Comparison of ENCODE assay signal across 1 cellular context in the genomic region with DNA sequence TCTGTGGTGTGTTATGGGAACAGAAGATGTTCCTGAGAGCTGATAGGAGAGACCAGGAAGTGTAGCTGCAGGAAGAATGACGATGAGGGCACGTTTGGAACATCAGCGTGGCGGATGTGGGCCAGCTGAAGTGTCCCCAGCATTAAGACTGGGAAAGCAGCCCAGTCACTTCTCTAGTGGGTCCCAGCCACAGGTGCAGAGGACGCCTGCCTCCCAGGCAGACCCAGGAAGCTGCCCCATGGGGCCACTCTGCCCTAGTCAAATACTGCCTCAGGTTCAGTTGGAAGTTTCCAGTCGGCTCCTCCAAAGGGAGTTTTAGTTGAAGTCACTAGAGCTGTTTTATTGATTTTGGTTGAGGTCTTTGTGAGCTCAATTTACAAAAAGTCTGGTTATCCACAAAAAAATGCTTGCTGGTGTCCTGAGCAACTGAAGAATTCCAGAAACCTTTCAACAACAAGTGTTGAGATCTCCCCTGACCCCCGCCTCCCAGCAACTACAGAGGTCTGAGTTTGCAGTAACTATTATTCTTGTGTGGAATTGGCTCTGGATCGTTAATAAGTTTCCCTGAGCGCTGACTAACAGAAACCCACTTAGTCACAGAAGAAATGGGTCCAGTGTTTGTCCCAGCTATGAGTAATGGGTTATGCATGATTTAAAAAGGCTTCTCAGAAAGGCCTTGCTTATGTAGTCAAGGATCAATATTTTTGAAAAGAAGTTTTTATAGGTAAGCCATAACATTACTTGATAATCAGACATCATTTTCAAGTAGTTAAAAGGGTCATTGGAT.
TF ChIP-seq lines count a peak whose summit lies in the region.

No MANE protein-coding gene starts in this region.

TF ChIP-seq in HepG2, 621 proteins besides CTCF, POLR2A, EP300 and RAD21 (continued from another document and continues in another):
- TF ChIP-seq, protein P1, sequence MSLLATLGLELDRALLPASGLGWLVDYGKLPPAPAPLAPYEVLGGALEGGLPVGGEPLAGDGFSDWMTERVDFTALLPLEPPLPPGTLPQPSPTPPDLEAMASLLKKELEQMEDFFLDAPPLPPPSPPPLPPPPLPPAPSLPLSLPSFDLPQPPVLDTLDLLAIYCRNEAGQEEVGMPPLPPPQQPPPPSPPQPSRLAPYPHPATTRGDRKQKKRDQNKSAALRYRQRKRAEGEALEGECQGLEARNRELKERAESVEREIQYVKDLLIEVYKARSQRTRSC (CRISPR knock-in tag; IDR thresholded peaks at IDR 0.05; ENCODE audit: low read depth) = no peak
- TF ChIP-seq KAT2B (IDR thresholded peaks at IDR 0.05; ENCODE audit: borderline replicate concordance, low read depth, low read length) (peak; percentile 8; the same call in 1 of the 2 replicates), HDAC6 (IDR thresholded peaks at IDR 0.05; ENCODE audit: low read depth, low read length) (no peak), ADNP (CRISPR knock-in tag; IDR thresholded peaks at IDR 0.05) (no peak), ZNF264 (CRISPR knock-in tag; IDR thresholded peaks at IDR 0.05) (no peak), SMARCE1 (IDR thresholded peaks at IDR 0.05; ENCODE audit: borderline replicate concordance) (no peak), KLF16 (CRISPR knock-in tag; IDR thresholded peaks at IDR 0.05) (0 out of 4 replicates have a peak, but pooled peaks of 1 of the 2 experiments have one; percentile 44), JUNB (CRISPR knock-in tag; IDR thresholded peaks at IDR 0.05; ENCODE audit: borderline replicate concordance) (no peak), SNAI1 (CRISPR knock-in tag; IDR thresholded peaks at IDR 0.05; ENCODE audit: borderline replicate concordance) (no peak), RBM22 (optimal IDR thresholded peaks at IDR 0.05; ENCODE audit: low read length) (no peak), ZNF383 (CRISPR knock-in tag; IDR thresholded peaks at IDR 0.05; ENCODE audit: borderline replicate concordance) (no peak), ATRX (CRISPR knock-in tag; IDR thresholded peaks at IDR 0.05; ENCODE audit: borderline replicate concordance) (no peak), FOXM1 (CRISPR knock-in tag; IDR thresholded peaks at IDR 0.05) (no peak), NONO (IDR thresholded peaks at IDR 0.05) (no peak), NONO (CRISPR knock-in tag; conservative IDR thresholded peaks at IDR 0.05) (0 out of 2 replicates have a peak, but pooled peaks have one; percentile 57), ZNF780A (CRISPR knock-in tag; IDR thresholded peaks at IDR 0.05) (no peak), ZNF788 (CRISPR knock-in tag; IDR thresholded peaks at IDR 0.05; ENCODE audit: borderline replicate concordance) (no peak; the same call in 1 of the 2 replicates), ZNF382 (CRISPR knock-in tag; IDR thresholded peaks at IDR 0.05; ENCODE audit: borderline replicate concordance) (no peak), ZNF124 (CRISPR knock-in tag; IDR thresholded peaks at IDR 0.05) (no peak), HNF4A (CRISPR knock-in tag; IDR thresholded peaks at IDR 0.05) (peak; percentile 55; the same call in 1 of the 2 replicates), ARNT (IDR thresholded peaks at IDR 0.05) (no peak), MEIS2 (CRISPR knock-in tag; IDR thresholded peaks at IDR 0.05) (peak; percentile 34; the same call in 1 of the 2 replicates), JUN (CRISPR knock-in tag; IDR thresholded peaks at IDR 0.05) (no peak), SMAD1 (CRISPR knock-in tag; IDR thresholded peaks at IDR 0.05; ENCODE audit: borderline replicate concordance, low read depth) (no peak), HIVEP1 (CRISPR knock-in tag; IDR thresholded peaks at IDR 0.05) (no peak), ZKSCAN8 (CRISPR knock-in tag; IDR thresholded peaks at IDR 0.05; ENCODE audit: borderline replicate concordance) (peak; percentile 52; the same call in 1 of the 2 replicates), ZNF143 (CRISPR knock-in tag; IDR thresholded peaks at IDR 0.05) (no peak), HHEX (CRISPR knock-in tag; IDR thresholded peaks at IDR 0.05) (peak; percentile 25; the same call in 1 of the 2 replicates), ZNF616 (CRISPR knock-in tag; IDR thresholded peaks at IDR 0.05; ENCODE audit: low read depth) (no peak), TGIF2 (CRISPR knock-in tag; IDR thresholded peaks at IDR 0.05) (0 out of 2 replicates have a peak, but pooled peaks have one; percentile 66)
- TF ChIP-seq, protein P2, sequence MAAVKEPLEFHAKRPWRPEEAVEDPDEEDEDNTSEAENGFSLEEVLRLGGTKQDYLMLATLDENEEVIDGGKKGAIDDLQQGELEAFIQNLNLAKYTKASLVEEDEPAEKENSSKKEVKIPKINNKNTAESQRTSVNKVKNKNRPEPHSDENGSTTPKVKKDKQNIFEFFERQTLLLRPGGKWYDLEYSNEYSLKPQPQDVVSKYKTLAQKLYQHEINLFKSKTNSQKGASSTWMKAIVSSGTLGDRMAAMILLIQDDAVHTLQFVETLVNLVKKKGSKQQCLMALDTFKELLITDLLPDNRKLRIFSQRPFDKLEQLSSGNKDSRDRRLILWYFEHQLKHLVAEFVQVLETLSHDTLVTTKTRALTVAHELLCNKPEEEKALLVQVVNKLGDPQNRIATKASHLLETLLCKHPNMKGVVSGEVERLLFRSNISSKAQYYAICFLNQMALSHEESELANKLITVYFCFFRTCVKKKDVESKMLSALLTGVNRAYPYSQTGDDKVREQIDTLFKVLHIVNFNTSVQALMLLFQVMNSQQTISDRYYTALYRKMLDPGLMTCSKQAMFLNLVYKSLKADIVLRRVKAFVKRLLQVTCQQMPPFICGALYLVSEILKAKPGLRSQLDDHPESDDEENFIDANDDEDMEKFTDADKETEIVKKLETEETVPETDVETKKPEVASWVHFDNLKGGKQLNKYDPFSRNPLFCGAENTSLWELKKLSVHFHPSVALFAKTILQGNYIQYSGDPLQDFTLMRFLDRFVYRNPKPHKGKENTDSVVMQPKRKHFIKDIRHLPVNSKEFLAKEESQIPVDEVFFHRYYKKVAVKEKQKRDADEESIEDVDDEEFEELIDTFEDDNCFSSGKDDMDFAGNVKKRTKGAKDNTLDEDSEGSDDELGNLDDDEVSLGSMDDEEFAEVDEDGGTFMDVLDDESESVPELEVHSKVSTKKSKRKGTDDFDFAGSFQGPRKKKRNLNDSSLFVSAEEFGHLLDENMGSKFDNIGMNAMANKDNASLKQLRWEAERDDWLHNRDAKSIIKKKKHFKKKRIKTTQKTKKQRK (IDR thresholded peaks at IDR 0.05; ENCODE audit: low read length) = no peak
- TF ChIP-seq, protein P3, sequence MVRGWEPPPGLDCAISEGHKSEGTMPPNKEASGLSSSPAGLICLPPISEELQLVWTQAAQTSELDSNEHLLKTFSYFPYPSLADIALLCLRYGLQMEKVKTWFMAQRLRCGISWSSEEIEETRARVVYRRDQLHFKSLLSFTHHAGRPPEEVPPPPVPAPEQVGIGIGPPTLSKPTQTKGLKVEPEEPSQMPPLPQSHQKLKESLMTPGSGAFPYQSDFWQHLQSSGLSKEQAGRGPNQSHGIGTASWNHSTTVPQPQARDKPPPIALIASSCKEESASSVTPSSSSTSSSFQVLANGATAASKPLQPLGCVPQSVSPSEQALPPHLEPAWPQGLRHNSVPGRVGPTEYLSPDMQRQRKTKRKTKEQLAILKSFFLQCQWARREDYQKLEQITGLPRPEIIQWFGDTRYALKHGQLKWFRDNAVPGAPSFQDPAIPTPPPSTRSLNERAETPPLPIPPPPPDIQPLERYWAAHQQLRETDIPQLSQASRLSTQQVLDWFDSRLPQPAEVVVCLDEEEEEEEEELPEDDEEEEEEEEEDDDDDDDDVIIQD (CRISPR knock-in tag; IDR thresholded peaks at IDR 0.05; ENCODE audit: low read depth) = no peak
- TF ChIP-seq, protein P4, sequence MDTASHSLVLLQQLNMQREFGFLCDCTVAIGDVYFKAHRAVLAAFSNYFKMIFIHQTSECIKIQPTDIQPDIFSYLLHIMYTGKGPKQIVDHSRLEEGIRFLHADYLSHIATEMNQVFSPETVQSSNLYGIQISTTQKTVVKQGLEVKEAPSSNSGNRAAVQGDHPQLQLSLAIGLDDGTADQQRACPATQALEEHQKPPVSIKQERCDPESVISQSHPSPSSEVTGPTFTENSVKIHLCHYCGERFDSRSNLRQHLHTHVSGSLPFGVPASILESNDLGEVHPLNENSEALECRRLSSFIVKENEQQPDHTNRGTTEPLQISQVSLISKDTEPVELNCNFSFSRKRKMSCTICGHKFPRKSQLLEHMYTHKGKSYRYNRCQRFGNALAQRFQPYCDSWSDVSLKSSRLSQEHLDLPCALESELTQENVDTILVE (CRISPR knock-in tag; IDR thresholded peaks at IDR 0.05) = no peak; the same call in 1 of the 2 replicates
- TF ChIP-seq, protein P5, sequence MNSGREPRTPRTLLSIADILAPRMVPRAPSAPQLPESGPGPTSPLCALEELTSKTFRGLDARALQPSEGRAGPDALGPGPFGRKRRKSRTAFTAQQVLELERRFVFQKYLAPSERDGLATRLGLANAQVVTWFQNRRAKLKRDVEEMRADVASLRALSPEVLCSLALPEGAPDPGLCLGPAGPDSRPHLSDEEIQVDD (CRISPR knock-in tag; IDR thresholded peaks at IDR 0.05; ENCODE audit: borderline replicate concordance) = no peak
- TF ChIP-seq, protein P6, sequence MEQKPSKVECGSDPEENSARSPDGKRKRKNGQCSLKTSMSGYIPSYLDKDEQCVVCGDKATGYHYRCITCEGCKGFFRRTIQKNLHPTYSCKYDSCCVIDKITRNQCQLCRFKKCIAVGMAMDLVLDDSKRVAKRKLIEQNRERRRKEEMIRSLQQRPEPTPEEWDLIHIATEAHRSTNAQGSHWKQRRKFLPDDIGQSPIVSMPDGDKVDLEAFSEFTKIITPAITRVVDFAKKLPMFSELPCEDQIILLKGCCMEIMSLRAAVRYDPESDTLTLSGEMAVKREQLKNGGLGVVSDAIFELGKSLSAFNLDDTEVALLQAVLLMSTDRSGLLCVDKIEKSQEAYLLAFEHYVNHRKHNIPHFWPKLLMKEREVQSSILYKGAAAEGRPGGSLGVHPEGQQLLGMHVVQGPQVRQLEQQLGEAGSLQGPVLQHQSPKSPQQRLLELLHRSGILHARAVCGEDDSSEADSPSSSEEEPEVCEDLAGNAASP (CRISPR knock-in tag; IDR thresholded peaks at IDR 0.05; ENCODE audit: borderline replicate concordance) = no peak; the same call in 1 of the 2 replicates
- TF ChIP-seq, protein P7, sequence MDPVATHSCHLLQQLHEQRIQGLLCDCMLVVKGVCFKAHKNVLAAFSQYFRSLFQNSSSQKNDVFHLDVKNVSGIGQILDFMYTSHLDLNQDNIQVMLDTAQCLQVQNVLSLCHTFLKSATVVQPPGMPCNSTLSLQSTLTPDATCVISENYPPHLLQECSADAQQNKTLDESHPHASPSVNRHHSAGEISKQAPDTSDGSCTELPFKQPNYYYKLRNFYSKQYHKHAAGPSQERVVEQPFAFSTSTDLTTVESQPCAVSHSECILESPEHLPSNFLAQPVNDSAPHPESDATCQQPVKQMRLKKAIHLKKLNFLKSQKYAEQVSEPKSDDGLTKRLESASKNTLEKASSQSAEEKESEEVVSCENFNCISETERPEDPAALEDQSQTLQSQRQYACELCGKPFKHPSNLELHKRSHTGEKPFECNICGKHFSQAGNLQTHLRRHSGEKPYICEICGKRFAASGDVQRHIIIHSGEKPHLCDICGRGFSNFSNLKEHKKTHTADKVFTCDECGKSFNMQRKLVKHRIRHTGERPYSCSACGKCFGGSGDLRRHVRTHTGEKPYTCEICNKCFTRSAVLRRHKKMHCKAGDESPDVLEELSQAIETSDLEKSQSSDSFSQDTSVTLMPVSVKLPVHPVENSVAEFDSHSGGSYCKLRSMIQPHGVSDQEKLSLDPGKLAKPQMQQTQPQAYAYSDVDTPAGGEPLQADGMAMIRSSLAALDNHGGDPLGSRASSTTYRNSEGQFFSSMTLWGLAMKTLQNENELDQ (CRISPR knock-in tag; IDR thresholded peaks at IDR 0.05; ENCODE audit: borderline replicate concordance) = no peak
- TF ChIP-seq, protein P8, sequence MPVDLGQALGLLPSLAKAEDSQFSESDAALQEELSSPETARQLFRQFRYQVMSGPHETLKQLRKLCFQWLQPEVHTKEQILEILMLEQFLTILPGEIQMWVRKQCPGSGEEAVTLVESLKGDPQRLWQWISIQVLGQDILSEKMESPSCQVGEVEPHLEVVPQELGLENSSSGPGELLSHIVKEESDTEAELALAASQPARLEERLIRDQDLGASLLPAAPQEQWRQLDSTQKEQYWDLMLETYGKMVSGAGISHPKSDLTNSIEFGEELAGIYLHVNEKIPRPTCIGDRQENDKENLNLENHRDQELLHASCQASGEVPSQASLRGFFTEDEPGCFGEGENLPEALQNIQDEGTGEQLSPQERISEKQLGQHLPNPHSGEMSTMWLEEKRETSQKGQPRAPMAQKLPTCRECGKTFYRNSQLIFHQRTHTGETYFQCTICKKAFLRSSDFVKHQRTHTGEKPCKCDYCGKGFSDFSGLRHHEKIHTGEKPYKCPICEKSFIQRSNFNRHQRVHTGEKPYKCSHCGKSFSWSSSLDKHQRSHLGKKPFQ (CRISPR knock-in tag; IDR thresholded peaks at IDR 0.05; ENCODE audit: insufficient replicate concordance) = no peak
- TF ChIP-seq, protein P9, sequence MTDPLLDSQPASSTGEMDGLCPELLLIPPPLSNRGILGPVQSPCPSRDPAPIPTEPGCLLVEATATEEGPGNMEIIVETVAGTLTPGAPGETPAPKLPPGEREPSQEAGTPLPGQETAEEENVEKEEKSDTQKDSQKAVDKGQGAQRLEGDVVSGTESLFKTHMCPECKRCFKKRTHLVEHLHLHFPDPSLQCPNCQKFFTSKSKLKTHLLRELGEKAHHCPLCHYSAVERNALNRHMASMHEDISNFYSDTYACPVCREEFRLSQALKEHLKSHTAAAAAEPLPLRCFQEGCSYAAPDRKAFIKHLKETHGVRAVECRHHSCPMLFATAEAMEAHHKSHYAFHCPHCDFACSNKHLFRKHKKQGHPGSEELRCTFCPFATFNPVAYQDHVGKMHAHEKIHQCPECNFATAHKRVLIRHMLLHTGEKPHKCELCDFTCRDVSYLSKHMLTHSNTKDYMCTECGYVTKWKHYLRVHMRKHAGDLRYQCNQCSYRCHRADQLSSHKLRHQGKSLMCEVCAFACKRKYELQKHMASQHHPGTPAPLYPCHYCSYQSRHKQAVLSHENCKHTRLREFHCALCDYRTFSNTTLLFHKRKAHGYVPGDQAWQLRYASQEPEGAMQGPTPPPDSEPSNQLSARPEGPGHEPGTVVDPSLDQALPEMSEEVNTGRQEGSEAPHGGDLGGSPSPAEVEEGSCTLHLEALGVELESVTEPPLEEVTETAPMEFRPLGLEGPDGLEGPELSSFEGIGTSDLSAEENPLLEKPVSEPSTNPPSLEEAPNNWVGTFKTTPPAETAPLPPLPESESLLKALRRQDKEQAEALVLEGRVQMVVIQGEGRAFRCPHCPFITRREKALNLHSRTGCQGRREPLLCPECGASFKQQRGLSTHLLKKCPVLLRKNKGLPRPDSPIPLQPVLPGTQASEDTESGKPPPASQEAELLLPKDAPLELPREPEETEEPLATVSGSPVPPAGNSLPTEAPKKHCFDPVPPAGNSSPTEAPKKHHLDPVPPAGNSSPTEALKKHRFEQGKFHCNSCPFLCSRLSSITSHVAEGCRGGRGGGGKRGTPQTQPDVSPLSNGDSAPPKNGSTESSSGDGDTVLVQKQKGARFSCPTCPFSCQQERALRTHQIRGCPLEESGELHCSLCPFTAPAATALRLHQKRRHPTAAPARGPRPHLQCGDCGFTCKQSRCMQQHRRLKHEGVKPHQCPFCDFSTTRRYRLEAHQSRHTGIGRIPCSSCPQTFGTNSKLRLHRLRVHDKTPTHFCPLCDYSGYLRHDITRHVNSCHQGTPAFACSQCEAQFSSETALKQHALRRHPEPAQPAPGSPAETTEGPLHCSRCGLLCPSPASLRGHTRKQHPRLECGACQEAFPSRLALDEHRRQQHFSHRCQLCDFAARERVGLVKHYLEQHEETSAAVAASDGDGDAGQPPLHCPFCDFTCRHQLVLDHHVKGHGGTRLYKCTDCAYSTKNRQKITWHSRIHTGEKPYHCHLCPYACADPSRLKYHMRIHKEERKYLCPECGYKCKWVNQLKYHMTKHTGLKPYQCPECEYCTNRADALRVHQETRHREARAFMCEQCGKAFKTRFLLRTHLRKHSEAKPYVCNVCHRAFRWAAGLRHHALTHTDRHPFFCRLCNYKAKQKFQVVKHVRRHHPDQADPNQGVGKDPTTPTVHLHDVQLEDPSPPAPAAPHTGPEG (CRISPR knock-in tag; IDR thresholded peaks at IDR 0.05) = no peak
